In genomic region chr2:128058114-128058513, GRCh38 we compare ENCODE assay signal across 20 cellular contexts. TPM values are rescaled to one million over a fixed set of nuclear protein-coding genes. Genes with fewer than 3 reads are reported as not detected.
DNase-seq lines count a peak whose midpoint lies in the region; ATAC-seq and TF ChIP-seq lines count a peak whose summit lies in the region.
"Had no signal": no experiment of that assay in that cellular context is flagged by ENCODE, and none has a peak within 500 bp of the region (broad histone marks: within the 10 kb centered on the region; RNA-seq: fewer than 3 reads in every experiment).

No MANE protein-coding gene starts in this region.

- no peak overlapping the region for H3K4me3 ChIP-seq in WERI-Rb-1 (ENCODE audit: low read depth, low read length)
- H3K4me3 ChIP-seq: BLaER1, GM23338 had no signal

- peak overlapping the region; percentile 60 for H3K27ac ChIP-seq in WERI-Rb-1
- H3K27ac ChIP-seq: 22Rv1, BLaER1, C4-2B had no signal

- H3K36me3 ChIP-seq in WERI-Rb-1: no peaks in the 10 kb centered on the region
- H3K36me3 ChIP-seq: BLaER1 had no signal

- H3K9me3 ChIP-seq in WERI-Rb-1 (ENCODE audit: severe bottlenecking): no peaks in the 10 kb centered on the region
- H3K9me3 ChIP-seq: Caco-2 had no signal

- H3K36me3 Mint-ChIP-seq in activated naive CD4-positive, alpha-beta T cell treated with anti-CD3 and anti-CD28 coated beads, Interleukin-2, amount 50 U/mL, for 72 hours: no peaks in the 10 kb centered on the region
- H3K36me3 Mint-ChIP-seq: CD4-positive, CD25-positive, alpha-beta regulatory T cell; CD8-positive, alpha-beta T cell had no signal

- H3K9me3 Mint-ChIP-seq in activated naive CD4-positive, alpha-beta T cell treated with anti-CD3 and anti-CD28 coated beads, Interleukin-2, amount 50 U/mL, for 72 hours: no peaks in the 10 kb centered on the region
- H3K9me3 Mint-ChIP-seq: CD8-positive, alpha-beta T cell; GM23338 had no signal

- no peak for TF ChIP-seq CTCF in WERI-Rb-1 (IDR thresholded peaks at IDR 0.05; ENCODE audit: low read depth, low read length)

- no peaks in the 10 kb centered on the region for H3K27me3 ChIP-seq in WERI-Rb-1 (ENCODE audit: insufficient read depth, low read depth, severe bottlenecking)
- H3K27me3 ChIP-seq: BLaER1 had no signal

- DNase-seq in DMS 273 (lab: John Stamatoyannopoulos, UW; ENCODE audit: unreplicated experiment) (peak; percentile 14), DMS 273 treated with DMSO at 0.1 percent for 48 hours (lab: John Stamatoyannopoulos, UW) (no peak), NCI-H524 (lab: John Stamatoyannopoulos, UW) (peak; percentile 52 to 87), NCI-H82 (lab: John Stamatoyannopoulos, UW) (peak; percentile 98), WERI-Rb-1 (peak; percentile 59), NCI-H1436 (lab: John Stamatoyannopoulos, UW) (no peak), DMS79 (lab: John Stamatoyannopoulos, UW) (no peak)
- DNase-seq in activated naive CD4-positive, alpha-beta T cell treated with anti-CD3 and anti-CD28 coated beads, Interleukin-2, amount 50 U/mL, for 72 hours (ENCODE audit: low spot score in 2 of 2): no peak
- DNase-seq: Caco-2; CD4-positive, CD25-positive, alpha-beta regulatory T cell; CD8-positive, alpha-beta T cell; DMS79 treated with DMSO at 0.1 percent for 48 hours; GF-D8; H9 had no signal

- no peak for ATAC-seq in activated naive CD4-positive, alpha-beta T cell treated with anti-CD3 and anti-CD28 coated beads, Interleukin-2, amount 50 U/mL, for 72 hours
- ATAC-seq: CD8-positive, alpha-beta T cell; GM23338; HCT116 had no signal

- no peak overlapping the region for H3K27ac Mint-ChIP-seq in activated naive CD4-positive, alpha-beta T cell treated with anti-CD3 and anti-CD28 coated beads, Interleukin-2, amount 50 U/mL, for 72 hours
- H3K27ac Mint-ChIP-seq: B cell; CD4-positive, CD25-positive, alpha-beta regulatory T cell; CD8-positive, alpha-beta T cell; GM23338; H9 had no signal

RNA-seq across cellular contexts. Expression of gene SAP130, which starts 30.3 kb away (rescaled TPM):
- total RNA-seq in activated naive CD4-positive, alpha-beta T cell treated with anti-CD3 and anti-CD28 coated beads, Interleukin-2, amount 50 U/mL, for 72 hours: 10 to 100 TPM; 28.0 to 43.6 TPM

RNA-seq across cellular contexts. Expression of gene UGGT1, which starts 32.9 kb away (rescaled TPM):
- 10 to 100 TPM; 39.8 to 49.8 TPM for total RNA-seq in activated naive CD4-positive, alpha-beta T cell treated with anti-CD3 and anti-CD28 coated beads, Interleukin-2, amount 50 U/mL, for 72 hours

Comparison
In these comparisons a context has a peak if more than half of its experiments do, and no peak if none do; other contexts are left out.
1. DNase-seq: peak in DMS 273 (single experiment), NCI-H524 (2 of 2), NCI-H82 (single experiment) and WERI-Rb-1 (single experiment); none in DMS 273 treated with DMSO at 0.1 percent for 48 hours (single experiment), NCI-H1436 (single experiment), DMS79 (single experiment) and activated naive CD4-positive, alpha-beta T cell treated with anti-CD3 and anti-CD28 coated beads, Interleukin-2, amount 50 U/mL, for 72 hours (0 of 2).